8 cellular contexts compared by ENCODE assay signal in the genomic region with DNA sequence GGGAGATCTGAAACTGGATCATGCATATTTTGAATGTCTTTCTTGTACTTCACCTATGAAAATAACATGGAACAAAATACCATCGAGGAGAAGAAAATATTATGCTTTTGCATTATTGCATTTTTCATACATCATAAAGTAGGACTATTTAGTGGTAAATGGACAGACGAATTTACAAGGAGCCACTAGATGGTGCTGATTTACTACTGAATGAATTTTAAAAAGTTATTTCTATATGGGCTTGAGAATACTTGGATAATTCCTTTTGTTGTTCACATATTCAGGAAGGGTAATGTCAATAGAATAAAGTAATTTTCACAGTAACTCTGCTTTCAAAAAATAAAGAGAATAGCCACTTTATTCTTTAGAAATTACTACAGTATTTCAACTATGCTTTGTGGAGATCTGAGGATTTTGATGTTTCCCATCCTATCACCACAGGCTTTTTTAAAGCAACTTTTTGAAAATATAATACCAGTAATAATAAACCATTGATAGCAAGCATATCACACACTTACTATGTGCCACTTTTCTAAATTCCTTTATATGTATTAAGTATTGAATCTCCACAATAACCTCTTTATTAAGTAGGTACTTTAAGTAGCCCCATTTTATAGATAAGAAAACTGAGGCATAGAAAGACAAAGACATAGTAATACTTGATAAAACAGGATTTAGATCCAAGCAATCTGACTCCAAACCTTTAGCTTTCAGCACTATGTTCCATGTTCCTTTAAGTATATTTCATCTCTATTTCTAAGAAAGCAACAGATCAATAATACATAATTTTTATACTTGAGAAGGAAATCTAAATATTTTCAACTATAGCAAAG. TPM values are rescaled to one million over a fixed set of nuclear protein-coding genes. Genes with fewer than 3 reads are reported as not detected.
DNase-seq lines count a peak whose midpoint lies in the region; ATAC-seq, FAIRE-seq and TF ChIP-seq lines count a peak whose summit lies in the region.

No MANE protein-coding gene starts in this region.

- TF ChIP-seq RAD21 in H1 (IDR thresholded peaks at IDR 0.05 in 1 of 2, conservative IDR thresholded peaks at IDR 0.05 in 1 of 2; ENCODE audit: low read depth in 2 of 2, low read length in 2 of 2) = peak in 1 of 2 experiments; percentile 76

- no peaks in the 10 kb centered on the region for H3K4me1 ChIP-seq in H1 (replicated peaks in 1 of 4; ENCODE audit: control insufficient read depth in 3 of 4, insufficient read depth in 4 of 4, low read length in 3 of 4)

- H2BK5ac ChIP-seq in H1 (ENCODE audit: low read depth, low read length) = no peak overlapping the region

- H2AFZ ChIP-seq in H1 (ENCODE audit: low read length) = no peak overlapping the region

- H3K36me3 Mint-ChIP-seq in activated T-cell treated with anti-CD3 and anti-CD28 coated beads, Interleukin-2, amount 50 U/mL, for 72 hours (ENCODE audit: insufficient read depth in 2 of 2) = no peaks in the 10 kb centered on the region

- POLR2A ChIA-PET in H1 (lab: Charles Lee; ENCODE audit: partially characterized antibody) = no interaction called here

- no peak overlapping the region for H3K27ac ChIP-seq in H1 (ENCODE audit: low read depth, low read length)

- no peak overlapping the region for H3K9ac ChIP-seq in H1 (replicated peaks in 1 of 4; ENCODE audit: extremely low read depth in 1 of 4, low read depth in 3 of 4, low read length in 3 of 4)

- H2BK12ac ChIP-seq in H1 (ENCODE audit: low read depth, low read length) = no peak overlapping the region

- H2BK15ac ChIP-seq in H1 (ENCODE audit: low read length) = no peak overlapping the region

- no peak overlapping the region for H4K91ac ChIP-seq in H1 (replicated peaks; ENCODE audit: insufficient read length, low read length)

- no peak for TF ChIP-seq EP300 in H1 (IDR thresholded peaks at IDR 0.05; ENCODE audit: borderline replicate concordance in 1 of 2, low read depth in 2 of 2, low read length in 2 of 2)

- ATAC-seq in HG02610 (IDR thresholded peaks at IDR 0.05; ENCODE audit: unreplicated experiment) = no peak
- no peak for ATAC-seq in activated T-cell treated with anti-CD3 and anti-CD28 coated beads, Interleukin-2, amount 50 U/mL, for 72 hours (replicated peaks in 1 of 2)

- TF ChIP-seq POLR2A in H1 (IDR thresholded peaks at IDR 0.05; ENCODE audit: control extremely low read depth in 1 of 2, low read depth in 2 of 2, low read length in 2 of 2) = no peak

- H3K36me3 ChIP-seq in H1 (ENCODE audit: control insufficient read depth in 2 of 4, insufficient read depth in 4 of 4, low read length in 3 of 4) = no peaks in the 10 kb centered on the region

- H3K9me3 ChIP-seq in H1 (ENCODE audit: insufficient read depth in 2 of 2, low read depth in 1 of 2, low read length in 1 of 2) = no peaks in the 10 kb centered on the region

- no peak for FAIRE-seq in H1 (lab: Jason Lieb, UNC)

- no peak overlapping the region for H4K5ac ChIP-seq in H1 (ENCODE audit: insufficient read length, low read depth, low read length)

- no peak overlapping the region for H3K4ac ChIP-seq in H1 (replicated peaks; ENCODE audit: insufficient read length, low read depth, low read length)

- H2BK120ac ChIP-seq in H1 (replicated peaks; ENCODE audit: low read depth, low read length) = no peak overlapping the region

- H3K23me2 ChIP-seq in H1 (ENCODE audit: low read depth, low read length) = no peaks in the 10 kb centered on the region; the same call in 1 of the 2 replicates

- no peaks in the 10 kb centered on the region for H3K9me3 Mint-ChIP-seq in activated T-cell treated with anti-CD3 and anti-CD28 coated beads, Interleukin-2, amount 50 U/mL, for 72 hours

- peak in 2 of 3 experiments; percentile 20 to 25; a peak in 2 of 4 replicates for TF ChIP-seq CTCF in H1 (IDR thresholded peaks at IDR 0.05; ENCODE audit: control extremely low read depth in 1 of 3, insufficient read depth in 1 of 3, low read depth in 1 of 3, low read length in 3 of 3)

- no peaks in the 10 kb centered on the region for H3K4me1 Mint-ChIP-seq in activated T-cell treated with anti-CD3 and anti-CD28 coated beads, Interleukin-2, amount 50 U/mL, for 72 hours (ENCODE audit: low read depth)

- H4K8ac ChIP-seq in H1 (ENCODE audit: extremely low read depth, insufficient read depth, low read length) = no peak overlapping the region

- no peak overlapping the region for H3K4me3 ChIP-seq in H1 (ENCODE audit: extremely low read depth in 1 of 4, insufficient read depth in 2 of 4, low read depth in 3 of 4, low read length in 4 of 4)

- H4K20me1 ChIP-seq in H1 (replicated peaks in 1 of 2; ENCODE audit: control insufficient read depth in 1 of 2, insufficient read depth in 2 of 2, low read length in 2 of 2) = no peaks in the 10 kb centered on the region

- no peak overlapping the region for H3K18ac ChIP-seq in H1 (ENCODE audit: extremely low read depth, low read length)

- H3K4me2 ChIP-seq in H1 (ENCODE audit: insufficient read depth in 1 of 2, low read depth in 2 of 2, low read length in 2 of 2) = no peak overlapping the region

- H2BK20ac ChIP-seq in H1 (ENCODE audit: low read length) = no peak overlapping the region

- no peak overlapping the region for H3K14ac ChIP-seq in H1 (ENCODE audit: insufficient read length)

- H3K79me1 ChIP-seq in H1 (ENCODE audit: low read depth, low read length) = no peaks in the 10 kb centered on the region

- H3K4me3 Mint-ChIP-seq in activated T-cell treated with anti-CD3 and anti-CD28 coated beads, Interleukin-2, amount 50 U/mL, for 72 hours = no peak overlapping the region

- peak; percentile 16 to 49 for DNase-seq in NOMO-1 (lab: John Stamatoyannopoulos, UW; ENCODE audit: unreplicated experiment in 2 of 2)
- DNase-seq in NOMO-1 treated with dmso at 0.1 percent for 144 hours (lab: John Stamatoyannopoulos, UW; ENCODE audit: unreplicated experiment) = no peak
- peak; percentile 27 for DNase-seq in NCI-H226
- DNase-seq in H1 (ENCODE audit: low read depth in 1 of 2, low spot score in 2 of 2) = no peak
- peak; percentile 41 for DNase-seq in pons (ENCODE audit: low spot score)
- no peak for DNase-seq in activated T-cell treated with anti-CD3 and anti-CD28 coated beads, Interleukin-2, amount 50 U/mL, for 72 hours
- DNase-seq in stimulated activated CD8-positive, alpha-beta memory T cell treated with anti-CD3 and anti-CD28 coated beads, Interleukin-4, amount 100 ng/mL, for 48 hours = no peak

- peaks cover 7% of the 10 kb centered on the region for H3K27me3 Mint-ChIP-seq in activated T-cell treated with anti-CD3 and anti-CD28 coated beads, Interleukin-2, amount 50 U/mL, for 72 hours (ENCODE audit: low read depth)

- H3K79me2 ChIP-seq in H1 (ENCODE audit: control insufficient read depth in 1 of 2, insufficient read depth in 2 of 2, low read length in 2 of 2) = no peaks in the 10 kb centered on the region

- no peaks in the 10 kb centered on the region for H3K27me3 ChIP-seq in H1 (replicated peaks in 1 of 4; ENCODE audit: control insufficient read depth in 3 of 4, extremely low read depth in 1 of 4, insufficient read depth in 3 of 4, low read length in 3 of 4)

- no peak overlapping the region for H3K27ac Mint-ChIP-seq in activated T-cell treated with anti-CD3 and anti-CD28 coated beads, Interleukin-2, amount 50 U/mL, for 72 hours

- H3K56ac ChIP-seq in H1 (replicated peaks; ENCODE audit: insufficient read length, low read depth, low read length) = no peak overlapping the region

- no peak overlapping the region for H3K23ac ChIP-seq in H1 (ENCODE audit: insufficient read length)

- WGBS in H1 (ENCODE audit: extremely low coverage in 1 of 2, insufficient coverage in 1 of 2, insufficient read length in 1 of 2, insufficient replicate concordance in 2 of 2, low coverage in 1 of 2, low lambda C conversion rate in 2 of 2, missing lambda C conversion rate in 1 of 2), 2 experiments = 16% methylated on average over 2 of the region's 2 CpGs; no CpG with 5 or more reads in 1 of the 2 experiments

- H2AK5ac ChIP-seq in H1 (ENCODE audit: low read depth, low read length) = no peak overlapping the region

- CTCF ChIA-PET in H1 (lab: Charles Lee; ENCODE audit: partially characterized antibody) = interaction anchor here (0.9 to 1.5 kb wide), 2 partner anchors 164 to 1038 kb away, joined by 3 read pairs; no protein-coding TSS in a partner anchor

TF ChIP-seq in H1, 55 proteins besides CTCF, POLR2A, EP300 and RAD21 (continues in another document):
- no peak for TF ChIP-seq TEAD4 (IDR thresholded peaks at IDR 0.05; ENCODE audit: low read depth, low read length)
- TF ChIP-seq BACH1 (IDR thresholded peaks at IDR 0.05; ENCODE audit: low read length) = no peak
- no peak for TF ChIP-seq GTF2F1 (IDR thresholded peaks at IDR 0.05; ENCODE audit: borderline replicate concordance, low read depth, low read length)
- TF ChIP-seq RBBP5 (IDR thresholded peaks at IDR 0.05; ENCODE audit: borderline replicate concordance, low read depth, low read length) = no peak
- no peak for TF ChIP-seq SIRT6 (IDR thresholded peaks at IDR 0.05; ENCODE audit: low read length)
- peak in 1 of 2 experiments; percentile 80; a peak in 1 of 4 replicates for TF ChIP-seq HDAC2 (IDR thresholded peaks at IDR 0.05; ENCODE audit: borderline replicate concordance in 1 of 2, low read depth in 2 of 2, low read length in 2 of 2)
- no peak for TF ChIP-seq NANOG (IDR thresholded peaks at IDR 0.05; ENCODE audit: insufficient read depth, low read depth, low read length, poor library complexity, severe bottlenecking)
- TF ChIP-seq YY1 (IDR thresholded peaks at IDR 0.05; ENCODE audit: low read depth, low read length) = no peak
- TF ChIP-seq GABPA (IDR thresholded peaks at IDR 0.05; ENCODE audit: borderline replicate concordance, insufficient read depth, low read length) = no peak
- TF ChIP-seq, protein P1, sequence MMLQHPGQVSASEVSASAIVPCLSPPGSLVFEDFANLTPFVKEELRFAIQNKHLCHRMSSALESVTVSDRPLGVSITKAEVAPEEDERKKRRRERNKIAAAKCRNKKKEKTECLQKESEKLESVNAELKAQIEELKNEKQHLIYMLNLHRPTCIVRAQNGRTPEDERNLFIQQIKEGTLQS (IDR thresholded peaks at IDR 0.05; ENCODE audit: insufficient read depth, low read depth, low read length) = no peak
- no peak for TF ChIP-seq RFX5 (IDR thresholded peaks at IDR 0.05; ENCODE audit: borderline replicate concordance, low read depth, low read length)
- TF ChIP-seq SP4 (IDR thresholded peaks at IDR 0.05; ENCODE audit: low read length) = no peak

RNA-seq across cellular contexts. Expression of a gene that starts 38.6 kb away (rescaled TPM):
- total RNA-seq in H1 (2021; fragmentation: NEBNext Ultra II Directional; extraction: Animal tissue kit (Norgen Biotek cat#: 25700)) = 10.5 TPM in 2 replicates
- polyA plus RNA-seq in H1 (2011; rRNA removed) = 4.7 and 7.5 TPM in 2 replicates
- 7.9 TPM for polyA plus RNA-seq in H1 (2011; cell fraction: cytosol; rRNA removed)
- polyA plus RNA-seq in H1 (2011; cell fraction: nucleus; rRNA removed) = 12.0 TPM
- 5.3 to 7.8 TPM (median 6.0 TPM) in 4 replicates for polyA plus RNA-seq in H1 (2012, experiment 1 of 2)
- 0.46 TPM for polyA plus RNA-seq in H1 (2012, experiment 2 of 2)
- polyA plus RNA-seq in H1 (2013, experiment 1 of 2) = 7.6 TPM
- polyA plus RNA-seq in H1 (2013, experiment 2 of 2) = 8.1 TPM
- 24.5 and 43.9 TPM in 2 replicates for polyA minus RNA-seq in H1 (2011; rRNA and poly(A)+ RNA removed)
- 10.2 TPM for polyA minus RNA-seq in H1 (2011; cell fraction: cytosol; rRNA and poly(A)+ RNA removed)
- polyA minus RNA-seq in H1 (2011; cell fraction: nucleus; rRNA and poly(A)+ RNA removed) = 55.6 TPM
- total RNA-seq in activated T-cell treated with anti-CD3 and anti-CD28 coated beads, Interleukin-2, amount 50 U/mL, for 72 hours = under 1 TPM; 0.09 to 0.17 TPM

Comparison
In these comparisons a context has a peak if more than half of its experiments do, and no peak if none do; other contexts are left out.
1. DNase-seq: peak in NOMO-1 (2 of 2), NCI-H226 (single experiment) and pons (single experiment); none in NOMO-1 treated with dmso at 0.1 percent for 144 hours (single experiment), H1 (0 of 2), activated T-cell treated with anti-CD3 and anti-CD28 coated beads, Interleukin-2, amount 50 U/mL, for 72 hours (0 of 2) and stimulated activated CD8-positive, alpha-beta memory T cell treated with anti-CD3 and anti-CD28 coated beads, Interleukin-4, amount 100 ng/mL, for 48 hours (single experiment).